8 cellular contexts compared by ENCODE assay signal in genomic region chr12:459050-459429, GRCh38. TPM values are rescaled to one million over a fixed set of nuclear protein-coding genes. Genes with fewer than 3 reads are reported as not detected.
DNase-seq lines count a peak whose midpoint lies in the region; ATAC-seq and TF ChIP-seq lines count a peak whose summit lies in the region.

No MANE protein-coding gene starts in this region.

- H2AFZ ChIP-seq in KMS-11 (ENCODE audit: low read depth): peak overlapping the region; percentile 93; the same call in 1 of the 2 replicates

- H3K36me3 Mint-ChIP-seq in neural crest cell (ENCODE audit: low read depth): no peaks in the 10 kb centered on the region

- ATAC-seq in HG02884 (IDR thresholded peaks at IDR 0.05; ENCODE audit: unreplicated experiment): no peak
- ATAC-seq in HG03457 (IDR thresholded peaks at IDR 0.05; ENCODE audit: unreplicated experiment): no peak

- CTCF ChIA-PET in AG04450 (lab: Charles Lee): no interaction called here

- H3K4me1 ChIP-seq in KMS-11 (ENCODE audit: low read depth, poor library complexity, severe bottlenecking): peaks cover 6% of the 10 kb centered on the region

- no peak for TF ChIP-seq CTCF in AG04450 (IDR thresholded peaks at IDR 0.05; ENCODE audit: low read depth, low read length)
- TF ChIP-seq CTCF in KMS-11 (conservative IDR thresholded peaks at IDR 0.05; ENCODE audit: low read depth, low read length): no peak
- TF ChIP-seq CTCF in coronary artery (IDR thresholded peaks at IDR 0.05): no peak
- TF ChIP-seq CTCF in neural crest cell (conservative IDR thresholded peaks at IDR 0.05): no peak

- H3K79me2 ChIP-seq in KMS-11 (ENCODE audit: insufficient read depth, low read depth): no peaks in the 10 kb centered on the region

- H3K9me3 Mint-ChIP-seq in neural crest cell: no peaks in the 10 kb centered on the region

- H3K27me3 ChIP-seq in AG04450 (ENCODE audit: control insufficient read depth, insufficient read depth, low read length) (peaks cover 69% of the 10 kb centered on the region), KMS-11 (ENCODE audit: insufficient read depth, low read depth) (peaks cover 10% of the 10 kb centered on the region; the same call in 1 of the 2 replicates)

- H3K4me3 ChIP-seq in AG04450 (ENCODE audit: low read depth, low read length): peak overlapping the region; percentile 36; the same call in 1 of the 2 replicates
- no peak overlapping the region for H3K4me3 ChIP-seq in KMS-11 (IDR thresholded peaks at IDR 0.05; ENCODE audit: insufficient read depth, low read depth, low read length)
- peak overlapping the region; percentile 89 for H3K4me3 ChIP-seq in coronary artery

- peaks cover 82% of the 10 kb centered on the region for H3K27me3 Mint-ChIP-seq in neural crest cell (ENCODE audit: low read depth)

- no peak overlapping the region for H3K27ac ChIP-seq in AG04450 (ENCODE audit: low read depth, low read length)
- H3K27ac ChIP-seq in KMS-11: no peak overlapping the region
- peak overlapping the region; percentile 73 to 91 for H3K27ac ChIP-seq in coronary artery

- H3K36me3 ChIP-seq in KMS-11 (ENCODE audit: insufficient read depth): no peaks in the 10 kb centered on the region

- H3K27ac Mint-ChIP-seq in neural crest cell (ENCODE audit: unreplicated experiment): no peak overlapping the region

- no peak for DNase-seq in AG04450 (ENCODE audit: low read depth, low spot score)
- DNase-seq in coronary artery (ENCODE audit: low spot score): no peak
- no peak for DNase-seq in neural crest cell (ENCODE audit: low read depth, low spot score)
- DNase-seq in NCI-H1105 (lab: John Stamatoyannopoulos, UW): no peak
- DNase-seq in NCI-H2196 (lab: John Stamatoyannopoulos, UW; ENCODE audit: unreplicated experiment): no peak

- H4K20me1 ChIP-seq in KMS-11 (ENCODE audit: insufficient read depth): no peaks in the 10 kb centered on the region

- no peak overlapping the region for H3K9ac ChIP-seq in KMS-11

- H3K4me2 ChIP-seq in KMS-11: peak overlapping the region; percentile 95

- POLR2A ChIA-PET in AG04450 (lab: Yijun Ruan, JAX): no interaction called here

- H3K4me3 Mint-ChIP-seq in neural crest cell: peak overlapping the region; percentile 80

- peaks cover 9% of the 10 kb centered on the region for H3K4me1 Mint-ChIP-seq in neural crest cell

- no peaks in the 10 kb centered on the region; the same call in 1 of the 2 replicates for H3K9me3 ChIP-seq in AG04450 (ENCODE audit: control insufficient read depth, insufficient read depth, low read length)

RNA-seq across cellular contexts. Expression of gene B4GALNT3, which starts 0.7 kb away (rescaled TPM):
- not detected in 2 replicates for polyA plus RNA-seq in AG04450 (2011; rRNA removed)
- not detected in 2 replicates for polyA minus RNA-seq in AG04450 (2011; rRNA and poly(A)+ RNA removed)
- 2.6 and 3.1 TPM in 2 replicates for total RNA-seq in neural crest cell

RNA-seq across cellular contexts. Expression of gene CCDC77, which starts 57.6 kb away (rescaled TPM):
- 5.6 and 7.3 TPM in 2 replicates for polyA plus RNA-seq in AG04450 (2011; rRNA removed)
- polyA minus RNA-seq in AG04450 (2011; rRNA and poly(A)+ RNA removed): 5.9 and 6.3 TPM in 2 replicates
- total RNA-seq in neural crest cell: 28.6 and 28.7 TPM in 2 replicates

Comparison
In these comparisons a context has a peak if more than half of its experiments do, and no peak if none do; other contexts are left out.
1. H3K27ac ChIP-seq: peak in coronary artery (2 of 2); none in AG04450 (single experiment) and KMS-11 (single experiment).